In the genomic region with DNA sequence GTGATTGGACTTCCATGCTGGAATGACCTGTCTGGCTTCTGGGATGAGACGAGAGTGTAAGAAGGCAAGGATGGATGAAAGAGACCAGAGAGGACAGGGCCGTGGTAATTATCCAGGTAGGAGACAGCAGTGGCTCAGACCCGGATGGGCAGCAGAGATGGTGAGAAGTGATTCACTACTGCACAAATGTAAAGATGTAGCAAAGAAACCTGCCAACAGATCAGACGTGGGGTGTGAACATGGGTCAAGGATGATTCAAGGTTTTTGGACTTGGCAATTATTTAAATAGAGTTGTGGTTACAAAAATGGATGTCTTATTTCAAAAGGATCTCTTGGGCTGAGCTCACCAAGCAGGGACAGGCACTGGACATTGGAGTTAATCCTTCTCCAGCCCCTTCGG, we compare ENCODE assay signal across 23 cellular contexts. TPM values are rescaled to one million over a fixed set of nuclear protein-coding genes. Genes with fewer than 3 reads are reported as not detected.
DNase-seq lines count a peak whose midpoint lies in the region; ATAC-seq, FAIRE-seq and TF ChIP-seq lines count a peak whose summit lies in the region.
"Had no signal": no experiment of that assay in that cellular context is flagged by ENCODE, and none has a peak within 500 bp of the region (broad histone marks: within the 10 kb centered on the region; RNA-seq: fewer than 3 reads in every experiment).

No MANE protein-coding gene starts in this region.

- peak overlapping the region; percentile 14; the same call in 1 of the 2 replicates for H3K18ac ChIP-seq in IMR-90 (ENCODE audit: low read depth, low read length)

- H3K36me3 ChIP-seq in left ventricle myocardium inferior (no peaks in the 10 kb centered on the region), IMR-90 (ENCODE audit: control insufficient read depth, insufficient read depth, low read length) (no peaks in the 10 kb centered on the region), vagina (no peaks in the 10 kb centered on the region), brain microvascular endothelial cell (replicated peaks) (no peaks in the 10 kb centered on the region)
- H3K36me3 ChIP-seq: HAP-1 had no signal

- no peak for TF ChIP-seq RAD21 in IMR-90 (IDR thresholded peaks at IDR 0.05; ENCODE audit: low read length)

- no peak overlapping the region for H4K8ac ChIP-seq in IMR-90 (ENCODE audit: low read depth in 2 of 2, low read length in 2 of 2)

- peak overlapping the region; percentile 37; the same call in 1 of the 2 replicates for H2BK20ac ChIP-seq in IMR-90 (ENCODE audit: low read depth, low read length)

- no peak overlapping the region for H3K9ac ChIP-seq in IMR-90 (ENCODE audit: low read depth, low read length)
- H3K9ac ChIP-seq: SK-N-SH had no signal

- H2AK9ac ChIP-seq in IMR-90 (replicated peaks; ENCODE audit: low read depth, low read length, poor library complexity), result peak overlapping the region; percentile 74

- H3K27me3 ChIP-seq in left ventricle myocardium inferior (ENCODE audit: low read depth), result peaks cover 13% of the 10 kb centered on the region
- H3K27me3 ChIP-seq in IMR-90 (ENCODE audit: control insufficient read depth, insufficient read depth, low read length), result no peaks in the 10 kb centered on the region
- H3K27me3 ChIP-seq in vagina, result no peaks in the 10 kb centered on the region
- no peaks in the 10 kb centered on the region for H3K27me3 ChIP-seq in brain microvascular endothelial cell (replicated peaks)

- peak overlapping the region; percentile 24; the same call in 1 of the 2 replicates for H4K5ac ChIP-seq in IMR-90 (ENCODE audit: low read depth, low read length)

- intact Hi-C loops in Right ventricle myocardium superior (cut with DNase I), result no loop called here
- intact Hi-C loops in left ventricle myocardium inferior (cut with micrococcal nuclease), result no loop called here
- intact Hi-C loops in IMR-90 (cut with micrococcal nuclease), result no loop called here
- intact Hi-C loops in vagina (cut with DNase I), result loop anchor here (5.0 kb wide), 1 partner anchor 91 kb away; no protein-coding TSS in a partner anchor

- H3K9me3 ChIP-seq in left ventricle myocardium inferior (replicated peaks), result no peaks in the 10 kb centered on the region
- no peaks in the 10 kb centered on the region for H3K9me3 ChIP-seq in IMR-90 (ENCODE audit: control insufficient read depth, insufficient read depth, low read length)
- H3K9me3 ChIP-seq in vagina, result no peaks in the 10 kb centered on the region
- H3K9me3 ChIP-seq: HAP-1, SK-N-SH had no signal

- TF ChIP-seq POLR2A in IMR-90 (IDR thresholded peaks at IDR 0.05; ENCODE audit: low read depth, low read length), result no peak
- no peak for TF ChIP-seq POLR2A in vagina (IDR thresholded peaks at IDR 0.05)
- no peak for TF ChIP-seq POLR2A in GM12892 (IDR thresholded peaks at IDR 0.05; ENCODE audit: low read depth, low read length)

- peak overlapping the region; percentile 23 for H4K91ac ChIP-seq in IMR-90 (ENCODE audit: insufficient read depth, low read depth, low read length)

- BruUV-seq in IMR-90 (replicated peaks; lab: Mats Ljungman, UMichigan), result no TSS peak

- H2BK15ac ChIP-seq in IMR-90 (ENCODE audit: low read depth, low read length), result peak overlapping the region; percentile 74; the same call in 2 of the 3 replicates

- CTCF ChIA-PET in IMR-90 (lab: Yijun Ruan, JAX), result no interaction called here

- 73% methylated on average over 4 of the region's 5 CpGs; no CpG with 5 or more reads in 1 of the 2 experiments for WGBS in IMR-90 (ENCODE audit: extremely low coverage in 2 of 2, insufficient read length in 1 of 2), 2 experiments

- ATAC-seq in Right ventricle myocardium superior (ENCODE audit: poor library complexity), result no peak
- no peak for ATAC-seq in IMR-90 (ENCODE audit: low read depth)
- no peak for ATAC-seq in GM18867 (IDR thresholded peaks at IDR 0.05; ENCODE audit: unreplicated experiment)

- peaks cover 12% of the 10 kb centered on the region for H3K9me1 ChIP-seq in IMR-90 (ENCODE audit: insufficient read depth, low read length)

- H3K14ac ChIP-seq in IMR-90 (replicated peaks; ENCODE audit: low read depth, low read length), result 0 out of 2 replicates have a peak overlapping the region, but pooled peaks have one; percentile 55

- TF ChIP-seq CTCF in left ventricle myocardium inferior (IDR thresholded peaks at IDR 0.05; ENCODE audit: borderline replicate concordance) (no peak), IMR-90 (conservative IDR thresholded peaks at IDR 0.05; ENCODE audit: low read depth, low read length) (no peak), fibroblast of mammary gland (conservative IDR thresholded peaks at IDR 0.05; ENCODE audit: control insufficient read depth, insufficient read depth, low read depth, low read length) (no peak), vagina (IDR thresholded peaks at IDR 0.05) (no peak), brain microvascular endothelial cell (IDR thresholded peaks at IDR 0.05; ENCODE audit: low read depth, low read length, missing control alignments) (no peak)

- no peak overlapping the region for H3K4me2 ChIP-seq in IMR-90 (ENCODE audit: low read depth, low read length)
- H3K4me2 ChIP-seq: SK-N-SH had no signal

- 0 out of 2 replicates have a peak overlapping the region, but pooled peaks have one; percentile 1 for H2BK120ac ChIP-seq in IMR-90 (ENCODE audit: low read depth, low read length)

- H3K56ac ChIP-seq in IMR-90 (ENCODE audit: extremely low read depth, insufficient read depth, low read length), result no peak overlapping the region

- FAIRE-seq in GM12892 (lab: Jason Lieb, UNC), result no peak

- dilution Hi-C loops in IMR-90 (cut with HindIII; ENCODE audit: low sequenced_read_pairs, unreplicated experiment), result no loop called here

- in situ Hi-C loops in IMR-90 (cut with MboI; ENCODE audit: low sequenced_read_pairs) (no loop called here), brain microvascular endothelial cell (cut with HindIII; ENCODE audit: low pct_ligation_motif_present, low sequenced_read_pairs) (no loop called here)

- POLR2A ChIA-PET in IMR-90 (lab: Charles Lee; ENCODE audit: unreplicated experiment), result no interaction called here

- H3K27ac ChIP-seq in left ventricle myocardium inferior (replicated peaks) (no peak overlapping the region), IMR-90 (ENCODE audit: insufficient read depth, low read length) (no peak overlapping the region), vagina (peak overlapping the region; percentile 36), brain microvascular endothelial cell (no peak overlapping the region)

- H3K4me1 ChIP-seq in left ventricle myocardium inferior (peaks cover 9% of the 10 kb centered on the region), IMR-90 (ENCODE audit: control insufficient read depth, insufficient read depth, low read length) (peaks cover 32% of the 10 kb centered on the region), vagina (peaks cover 50% of the 10 kb centered on the region)

- no peak overlapping the region for H2AFZ ChIP-seq in IMR-90 (replicated peaks; ENCODE audit: low read length, poor library complexity)

- DNase-seq in Right ventricle myocardium superior, result peak; percentile 30
- DNase-seq in left ventricle myocardium inferior, result no peak
- DNase-seq in IMR-90, result peak; percentile 44
- DNase-seq in fibroblast of mammary gland (ENCODE audit: low read depth), result peak; percentile 88
- DNase-seq in vagina (ENCODE audit: extremely low spot score in 2 of 2), result no peak
- DNase-seq in brain microvascular endothelial cell, result no peak
- no peak for DNase-seq in GM12892 (ENCODE audit: insufficient read length)
- DNase-seq: 8988T; Calu3; CD4-positive, alpha-beta T cell; DMS53; Kasumi-1; NCI-H187; NCI-H2227 treated with DMSO at 0.1 percent for 48 hours; NCI-H510A treated with DMSO at 0.1 percent for 48 hours; NCI-H774; OCI-M1; SHP77 treated with DMSO at 0.1 percent for 48 hours; SK-N-SH had no signal

- peak overlapping the region; percentile 43 for H3K4ac ChIP-seq in IMR-90 (ENCODE audit: low read depth, low read length)

- H2BK5ac ChIP-seq in IMR-90 (ENCODE audit: low read depth, low read length, poor library complexity, severe bottlenecking), result no peak overlapping the region

- no peaks in the 10 kb centered on the region for H3K79me1 ChIP-seq in IMR-90 (ENCODE audit: low read depth in 1 of 2, low read length in 2 of 2)

- no peak overlapping the region for H3K23ac ChIP-seq in IMR-90 (ENCODE audit: low read depth, low read length)

- peak overlapping the region; percentile 62; the same call in 1 of the 2 replicates for H2AK5ac ChIP-seq in IMR-90 (ENCODE audit: low read depth, low read length)

- H3K4me3 ChIP-seq in left ventricle myocardium inferior (no peak overlapping the region), IMR-90 (ENCODE audit: insufficient read depth, low read depth, low read length) (no peak overlapping the region), fibroblast of mammary gland (ENCODE audit: control insufficient read depth, low read depth, low read length) (no peak overlapping the region), vagina (no peak overlapping the region), brain microvascular endothelial cell (ENCODE audit: low read depth, low read length) (no peak overlapping the region)
- H3K4me3 ChIP-seq: HAP-1 had no signal

- no peaks in the 10 kb centered on the region for H4K20me1 ChIP-seq in IMR-90 (ENCODE audit: insufficient read depth, low read length)

TF ChIP-seq in IMR-90, 13 proteins besides CTCF, POLR2A, EP300 and RAD21 (continues in another document):
- no peak for TF ChIP-seq BHLHE40 (IDR thresholded peaks at IDR 0.05; ENCODE audit: low read depth, low read length)
- no peak for TF ChIP-seq FOS (IDR thresholded peaks at IDR 0.05; ENCODE audit: low read depth, low read length)
- no peak for TF ChIP-seq SMC3 (IDR thresholded peaks at IDR 0.05; ENCODE audit: low read depth, low read length)

RNA-seq across cellular contexts. Expression of a gene that starts 32.7 kb away (rescaled TPM):
- total RNA-seq in Right ventricle myocardium superior, result not detected
- total RNA-seq in left ventricle myocardium inferior, result not detected
- 0.28 and 0.36 TPM in 2 replicates for total RNA-seq in IMR-90 (2012; rRNA removed)
- polyA plus RNA-seq in IMR-90 (2012; rRNA removed), result 0.29 and 0.50 TPM in 2 replicates
- polyA plus RNA-seq in IMR-90 (2012; cell fraction: cytosol; rRNA removed), result 0.04 and 0.08 TPM in 2 replicates
- polyA plus RNA-seq in IMR-90 (2012; cell fraction: nucleus; rRNA removed; ENCODE audit: low replicate concordance), result 0.07 and 0.11 TPM in 2 replicates
- total RNA-seq in vagina, result 0.49 TPM
- polyA plus RNA-seq in GM12892 (2012; ENCODE audit: missing spikeins), result 0.89 TPM
- polyA plus RNA-seq: SK-N-SH had no signal

RNA-seq across cellular contexts. Expression of a gene that starts 32.8 kb away (rescaled TPM):
- total RNA-seq in Right ventricle myocardium superior (not detected), left ventricle myocardium inferior (not detected), IMR-90 (2012; rRNA removed) (not detected in 2 replicates), vagina (not detected)
- polyA plus RNA-seq in IMR-90 (2012; rRNA removed), result not detected in 2 replicates
- polyA plus RNA-seq in IMR-90 (2012; cell fraction: cytosol; rRNA removed), result not detected in 2 replicates
- polyA plus RNA-seq in IMR-90 (2012; cell fraction: nucleus; rRNA removed; ENCODE audit: low replicate concordance), result not detected in 2 replicates
- polyA plus RNA-seq in GM12892 (2012; ENCODE audit: missing spikeins), result not detected
- total RNA-seq: Calu3; CD4-positive, alpha-beta T cell had no signal
- polyA plus RNA-seq: AG04450, BJ, SK-N-SH had no signal

RNA-seq across cellular contexts. Expression of a gene that starts 56.5 kb away (rescaled TPM):
- total RNA-seq in Right ventricle myocardium superior, result 89.5 TPM
- total RNA-seq in left ventricle myocardium inferior, result 82.8 TPM
- 11.3 and 11.4 TPM in 2 replicates for total RNA-seq in IMR-90 (2012; rRNA removed)
- polyA plus RNA-seq in IMR-90 (2012; rRNA removed), result 80.8 and 87.9 TPM in 2 replicates
- polyA plus RNA-seq in IMR-90 (2012; cell fraction: cytosol; rRNA removed), result 107 and 230 TPM in 2 replicates
- 78.8 and 81.4 TPM in 2 replicates for polyA plus RNA-seq in IMR-90 (2012; cell fraction: nucleus; rRNA removed; ENCODE audit: low replicate concordance)
- 1,019 TPM for total RNA-seq in vagina
- polyA plus RNA-seq in GM12892 (2012; ENCODE audit: missing spikeins), result not detected
- total RNA-seq: CD4-positive, alpha-beta T cell had no signal

Comparison
In these comparisons a context has a peak if more than half of its experiments do, and no peak if none do; other contexts are left out.
1. DNase-seq: peak in Right ventricle myocardium superior (single experiment), IMR-90 (single experiment) and fibroblast of mammary gland (single experiment); none in left ventricle myocardium inferior (single experiment), vagina (0 of 2), brain microvascular endothelial cell (single experiment) and GM12892 (single experiment).
2. RNA of a gene that starts 56.5 kb away (total RNA-seq): 1,019 TPM in vagina (single experiment); 89.5 TPM in Right ventricle myocardium superior (single experiment), 82.8 TPM in left ventricle myocardium inferior (single experiment) and 11.3 to 11.4 TPM in IMR-90; every median in the first group is over 10 times any median in the second.